18 cellular contexts compared by ENCODE assay signal in genomic region chr12:109827080-109827479, GRCh38. TPM values are rescaled to one million over a fixed set of nuclear protein-coding genes. Genes with fewer than 3 reads are reported as not detected.
DNase-seq lines count a peak whose midpoint lies in the region; ATAC-seq, FAIRE-seq and TF ChIP-seq lines count a peak whose summit lies in the region.
"Had no signal": no experiment of that assay in that cellular context is flagged by ENCODE, and none has a peak within 500 bp of the region (broad histone marks: within the 10 kb centered on the region; RNA-seq: fewer than 3 reads in every experiment).

No MANE protein-coding gene starts in this region.

- no peak for ATAC-seq in K562
- ATAC-seq in activated T-helper 17 cell treated with anti-CD3 and anti-CD28 coated beads, Interleukin-2, amount 50 U/mL, for 72 hours (replicated peaks), result no peak
- ATAC-seq in natural killer cell, result no peak
- ATAC-seq in GM21576 (IDR thresholded peaks at IDR 0.05; ENCODE audit: unreplicated experiment), result no peak

- H3K4me1 ChIP-seq in BLaER1 treated with 17β-estradiol and CSF1 and Interleukin-3, amounts not matched to agents 10 nM and 100 nM, result peaks cover 18 to 81% (median 34%) of the 10 kb centered on the region in 10 experiments
- peaks cover 0 to 6% of the 10 kb centered on the region in 2 experiments; a peak in 1 of 5 replicates for H3K4me1 ChIP-seq in K562 (replicated peaks in 1 of 2; ENCODE audit: control insufficient read depth in 2 of 2, insufficient read depth in 2 of 2, low read length in 2 of 2)
- H3K4me1 ChIP-seq: HAP-1 had no signal

- intact Hi-C loops in CD14-positive monocyte (cut with micrococcal nuclease), result no loop called here
- intact Hi-C loops in K562 (cut with micrococcal nuclease), result no loop called here
- intact Hi-C loops in natural killer cell (cut with micrococcal nuclease), result no loop called here

- no peak for TF ChIP-seq POLR2A in K562 (conservative IDR thresholded peaks at IDR 0.05)

- H3K9me3 Mint-ChIP-seq in CD14-positive monocyte (peaks cover 0 to 3% (median 0%) of the 10 kb centered on the region in 7 donors), natural killer cell (no peaks in the 10 kb centered on the region)
- no peaks in the 10 kb centered on the region for H3K9me3 Mint-ChIP-seq in activated T-helper 17 cell treated with anti-CD3 and anti-CD28 coated beads, Interleukin-2, amount 50 U/mL, for 72 hours
- H3K9me3 Mint-ChIP-seq: CD4-positive, alpha-beta T cell; CD8-positive, alpha-beta memory T cell had no signal

- WGBS in K562 (ENCODE audit: insufficient coverage, low coverage, missing lambda C conversion rate), result 0% methylated on average over 3 of the region's 3 CpGs

- peaks cover 7 to 17% (median 12%) of the 10 kb centered on the region in 11 experiments for H3K27me3 ChIP-seq in BLaER1 treated with 17β-estradiol and CSF1 and Interleukin-3, amounts not matched to agents 10 nM and 100 nM
- H3K27me3 ChIP-seq in K562 (ENCODE audit: control insufficient read depth in 2 of 2, insufficient read depth in 2 of 2, low read length in 2 of 2), result peaks cover 21 to 66% of the 10 kb centered on the region in 2 experiments; a peak in 4 of 5 replicates

- TF ChIP-seq RAD21 in K562 (CRISPR knock-in tag; conservative IDR thresholded peaks at IDR 0.05 in 1 of 2, IDR thresholded peaks at IDR 0.05 in 1 of 2), result no peak

- H3K4me3 ChIP-seq in BLaER1 treated with 17β-estradiol and CSF1 and Interleukin-3, amounts not matched to agents 10 nM and 100 nM, result no peak overlapping the region
- no peak overlapping the region for H3K4me3 ChIP-seq in K562
- H3K4me3 ChIP-seq: HAP-1 had no signal

- H3K27ac ChIP-seq in BLaER1 treated with 17β-estradiol and CSF1 and Interleukin-3, amounts not matched to agents 10 nM and 100 nM, result peak overlapping the region in 6 of 11 experiments; percentile 3 to 83 (median 75); a peak in 11 of 22 replicates
- no peak overlapping the region for H3K27ac ChIP-seq in K562 (ENCODE audit: extremely low read depth, low read depth, low read length)
- H3K27ac ChIP-seq: C4-2B had no signal

- no peaks in the 10 kb centered on the region for H3K36me3 ChIP-seq in BLaER1 treated with 17β-estradiol and CSF1 and Interleukin-3, amounts not matched to agents 10 nM and 100 nM
- no peaks in the 10 kb centered on the region for H3K36me3 ChIP-seq in K562 (ENCODE audit: control insufficient read depth, insufficient read depth, low read length)
- H3K36me3 ChIP-seq: HAP-1 had no signal

- in situ Hi-C loops in K562 (cut with MboI), result no loop called here

- no peaks in the 10 kb centered on the region for H4K20me1 ChIP-seq in BLaER1 treated with 17β-estradiol and CSF1 and Interleukin-3, amounts not matched to agents 10 nM and 100 nM
- no peaks in the 10 kb centered on the region for H4K20me1 ChIP-seq in K562 (replicated peaks; ENCODE audit: control insufficient read depth, insufficient read depth, low read length)

- DNase-seq in CD14-positive monocyte (ENCODE audit: low spot score) (no peak), K562 (ENCODE audit: extremely low read depth in 1 of 4, low spot score in 3 of 4) (no peak), natural killer cell (no peak)
- DNase-seq: CD4-positive, alpha-beta T cell; CD8-positive, alpha-beta memory T cell; DMS 273 treated with DMSO at 0.1 percent for 48 hours; DMS79; EL; GDM1; GOT3 had no signal

- H3K36me3 Mint-ChIP-seq in CD14-positive monocyte (peaks cover 13 to 14% of the 10 kb centered on the region in 2 donors), natural killer cell (no peaks in the 10 kb centered on the region)
- no peaks in the 10 kb centered on the region for H3K36me3 Mint-ChIP-seq in activated T-helper 17 cell treated with anti-CD3 and anti-CD28 coated beads, Interleukin-2, amount 50 U/mL, for 72 hours (ENCODE audit: low read depth)
- H3K36me3 Mint-ChIP-seq: CD8-positive, alpha-beta memory T cell had no signal

- TF ChIP-seq CTCF in CD14-positive monocyte (IDR thresholded peaks at IDR 0.05) (no peak), K562 (IDR thresholded peaks at IDR 0.05 in 2 of 3, conservative IDR thresholded peaks at IDR 0.05 in 1 of 3; ENCODE audit: insufficient read depth in 2 of 3, low read depth in 1 of 3, low read length in 3 of 3) (no peak), natural killer cell (IDR thresholded peaks at IDR 0.05) (no peak)

- POLR2A ChIA-PET in K562 (lab: Yijun Ruan, JAX), result no interaction called here

- FAIRE-seq in K562 (lab: Jason Lieb, UNC), result no peak
- FAIRE-seq: GM18507, H54 had no signal

- CTCF ChIA-PET in K562 (lab: Yijun Ruan, JAX; ENCODE audit: low intra/inter-chr PET ratio), result no interaction called here

- H3K9me1 ChIP-seq in K562 (ENCODE audit: control insufficient read depth, insufficient read depth, low read length), result no peaks in the 10 kb centered on the region

- H3K27me3 Mint-ChIP-seq in CD14-positive monocyte (ENCODE audit: low read depth in 3 of 3) (peaks cover 5 to 10% (median 6%) of the 10 kb centered on the region in 3 donors), natural killer cell (ENCODE audit: low read depth in 2 of 2) (peaks cover 10 to 17% of the 10 kb centered on the region in 2 donors)
- peaks cover 14% of the 10 kb centered on the region for H3K27me3 Mint-ChIP-seq in activated T-helper 17 cell treated with anti-CD3 and anti-CD28 coated beads, Interleukin-2, amount 50 U/mL, for 72 hours

- BruUV-seq in K562 (replicated peaks; lab: Mats Ljungman, UMichigan), result no TSS peak

- H3K9me3 ChIP-seq in BLaER1 treated with 17β-estradiol and CSF1 and Interleukin-3, amounts not matched to agents 10 nM and 100 nM (replicated peaks in 1 of 11), result no peaks in the 10 kb centered on the region
- H3K9me3 ChIP-seq in K562 (replicated peaks; ENCODE audit: control insufficient read depth, insufficient read depth, low read depth, low read length), result no peaks in the 10 kb centered on the region
- H3K9me3 ChIP-seq: HAP-1 had no signal

- H3K4me1 Mint-ChIP-seq in CD14-positive monocyte (peaks cover 73% of the 10 kb centered on the region), natural killer cell (peaks cover 0 to 5% of the 10 kb centered on the region in 2 donors)
- no peaks in the 10 kb centered on the region for H3K4me1 Mint-ChIP-seq in activated T-helper 17 cell treated with anti-CD3 and anti-CD28 coated beads, Interleukin-2, amount 50 U/mL, for 72 hours
- H3K4me1 Mint-ChIP-seq: CD8-positive, alpha-beta memory T cell had no signal

- H3K27ac Mint-ChIP-seq in CD14-positive monocyte, result peak overlapping the region; percentile 98 to 99 (median 99)
- H3K27ac Mint-ChIP-seq in activated T-helper 17 cell treated with anti-CD3 and anti-CD28 coated beads, Interleukin-2, amount 50 U/mL, for 72 hours, result no peak overlapping the region
- no peak overlapping the region for H3K27ac Mint-ChIP-seq in natural killer cell
- H3K27ac Mint-ChIP-seq: CD4-positive, alpha-beta T cell; CD8-positive, alpha-beta memory T cell had no signal

- no peak for TF ChIP-seq EP300 in K562 (IDR thresholded peaks at IDR 0.05; ENCODE audit: low read length)

- H2AFZ ChIP-seq in K562 (ENCODE audit: low read depth, low read length), result no peak overlapping the region

- peak overlapping the region in 1 of 2 donors; percentile 82 for H3K4me3 Mint-ChIP-seq in CD14-positive monocyte
- H3K4me3 Mint-ChIP-seq in activated T-helper 17 cell treated with anti-CD3 and anti-CD28 coated beads, Interleukin-2, amount 50 U/mL, for 72 hours, result no peak overlapping the region
- no peak overlapping the region for H3K4me3 Mint-ChIP-seq in natural killer cell
- H3K4me3 Mint-ChIP-seq: CD4-positive, alpha-beta T cell; CD8-positive, alpha-beta memory T cell had no signal

- peak overlapping the region in 7 of 11 experiments; percentile 46 to 83 (median 76); a peak in 12 of 22 replicates for H3K4me2 ChIP-seq in BLaER1 treated with 17β-estradiol and CSF1 and Interleukin-3, amounts not matched to agents 10 nM and 100 nM
- no peak overlapping the region for H3K4me2 ChIP-seq in K562 (ENCODE audit: insufficient read depth, low read length)

- no peaks in the 10 kb centered on the region for H3K79me2 ChIP-seq in K562 (ENCODE audit: control insufficient read depth, insufficient read depth, low read length)

- H3K9ac ChIP-seq in BLaER1 treated with 17β-estradiol and CSF1 and Interleukin-3, amounts not matched to agents 10 nM and 100 nM, result no peak overlapping the region
- no peak overlapping the region for H3K9ac ChIP-seq in K562 (ENCODE audit: insufficient read depth in 1 of 2, low read depth in 2 of 2, low read length in 2 of 2)

RNA-seq across cellular contexts. Expression of gene TRPV4, which starts 6.1 kb away (rescaled TPM):
- polyA plus RNA-seq in CD14-positive monocyte, result 1 to 10 TPM in 1 of 2 donors, under 1 TPM in 1; 0.64 to 2.0 TPM
- 1.1 TPM in 1 of 2 replicates, not detected in the other for total RNA-seq in K562 (2011; cell fraction: chromatin; rRNA removed; ENCODE audit: low replicate concordance)
- total RNA-seq in K562 (2011; cell fraction: nucleolus; rRNA removed), result 0.39 and 0.50 TPM in 2 replicates
- total RNA-seq in K562 (2011; cell fraction: nucleoplasm; rRNA removed), result not detected in 2 replicates
- total RNA-seq in K562 (2014; rRNA removed), result not detected in 2 replicates
- total RNA-seq in K562 (2014; rRNA removed; fragmentation: Illumina TruSeq; extraction: Trizol), result not detected in 2 replicates
- not detected in 2 replicates for total RNA-seq in K562 (2015; rRNA removed; fragmentation: Illumina TruSeq; extraction: Trizol)
- total RNA-seq in K562 (2021), result not detected in 2 replicates
- 0.13 and 0.47 TPM in 2 replicates for polyA plus RNA-seq in K562 (2011; rRNA removed)
- 0.33 and 0.47 TPM in 2 replicates for polyA plus RNA-seq in K562 (2011; cell fraction: cytosol; rRNA removed)
- polyA plus RNA-seq in K562 (2011; cell fraction: nucleus; rRNA removed), result 0.34 and 0.72 TPM in 2 replicates
- 0.03 TPM in 1 of 2 replicates, not detected in the other for polyA plus RNA-seq in K562 (2012)
- not detected in 2 replicates for polyA plus RNA-seq in K562 (2014; fragmentation: Illumina TruSeq; extraction: Trizol)
- polyA plus RNA-seq in K562 (2014; fragmentation: Nextera tagmentation; extraction: Ambion mirVana), result not detected
- 0.03 TPM in 1 of 2 replicates, not detected in the other for polyA plus RNA-seq in K562 (2014; rRNA removed)
- 0.39 TPM in 1 of 2 replicates, not detected in the other for polyA minus RNA-seq in K562 (2011; rRNA and poly(A)+ RNA removed)
- not detected in 2 replicates for polyA minus RNA-seq in K562 (2011; cell fraction: cytosol; rRNA and poly(A)+ RNA removed)
- 0.40 and 1.7 TPM in 2 replicates for polyA minus RNA-seq in K562 (2011; cell fraction: nucleus; rRNA and poly(A)+ RNA removed)
- not detected for total RNA-seq in activated T-helper 17 cell treated with anti-CD3 and anti-CD28 coated beads, Interleukin-2, amount 50 U/mL, for 72 hours
- not detected for total RNA-seq in natural killer cell
- total RNA-seq: A172; CD4-positive, alpha-beta T cell; CD8-positive, alpha-beta memory T cell had no signal
- polyA plus RNA-seq: CD8-positive, alpha-beta memory T cell had no signal

RNA-seq across cellular contexts. Expression of gene GLTP, which starts 53.3 kb away (rescaled TPM):
- 10 to 100 TPM; 46.2 to 65.9 TPM for polyA plus RNA-seq in CD14-positive monocyte
- 2.4 and 3.1 TPM in 2 replicates for total RNA-seq in K562 (2011; cell fraction: chromatin; rRNA removed; ENCODE audit: low replicate concordance)
- total RNA-seq in K562 (2011; cell fraction: nucleolus; rRNA removed), result 1.8 and 2.0 TPM in 2 replicates
- total RNA-seq in K562 (2011; cell fraction: nucleoplasm; rRNA removed), result 2.1 and 2.7 TPM in 2 replicates
- total RNA-seq in K562 (2014; rRNA removed), result 6.9 and 10.7 TPM in 2 replicates
- total RNA-seq in K562 (2014; rRNA removed; fragmentation: Illumina TruSeq; extraction: Trizol), result 7.2 and 7.8 TPM in 2 replicates
- total RNA-seq in K562 (2015; rRNA removed; fragmentation: Illumina TruSeq; extraction: Trizol), result 5.3 and 6.1 TPM in 2 replicates
- 6.0 and 6.6 TPM in 2 replicates for total RNA-seq in K562 (2021)
- polyA plus RNA-seq in K562 (2011; rRNA removed), result 4.7 and 4.9 TPM in 2 replicates
- 3.7 and 4.8 TPM in 2 replicates for polyA plus RNA-seq in K562 (2011; cell fraction: cytosol; rRNA removed)
- polyA plus RNA-seq in K562 (2011; cell fraction: nucleus; rRNA removed), result 0.81 and 1.2 TPM in 2 replicates
- polyA plus RNA-seq in K562 (2012), result 7.0 and 9.7 TPM in 2 replicates
- polyA plus RNA-seq in K562 (2014; fragmentation: Illumina TruSeq; extraction: Trizol), result 7.8 and 8.3 TPM in 2 replicates
- 1 to 10 TPM; 4.4 to 5.0 TPM for polyA plus RNA-seq in K562 (2014; fragmentation: Nextera tagmentation; extraction: Ambion mirVana)
- 5.7 and 6.1 TPM in 2 replicates for polyA plus RNA-seq in K562 (2014; rRNA removed)
- 5.7 and 6.3 TPM in 2 replicates for polyA minus RNA-seq in K562 (2011; rRNA and poly(A)+ RNA removed)
- 6.8 and 13.3 TPM in 2 replicates for polyA minus RNA-seq in K562 (2011; cell fraction: cytosol; rRNA and poly(A)+ RNA removed)
- 0.67 and 1.00 TPM in 2 replicates for polyA minus RNA-seq in K562 (2011; cell fraction: nucleus; rRNA and poly(A)+ RNA removed)
- 10 to 100 TPM; 25.7 to 26.4 TPM for total RNA-seq in activated T-helper 17 cell treated with anti-CD3 and anti-CD28 coated beads, Interleukin-2, amount 50 U/mL, for 72 hours
- total RNA-seq in natural killer cell, result 10 to 100 TPM; 48.6 to 52.8 (median 49.2) TPM

Comparison
In these comparisons a context has a peak if more than half of its experiments do, and no peak if none do; other contexts are left out.
1. H3K27ac Mint-ChIP-seq: peak in CD14-positive monocyte (7 of 7); none in activated T-helper 17 cell treated with anti-CD3 and anti-CD28 coated beads, Interleukin-2, amount 50 U/mL, for 72 hours (single experiment) and natural killer cell (0 of 2).